18 cellular contexts compared by ENCODE assay signal in genomic region chr5:172353271-172353807, GRCh38.
"Had no signal": no experiment of that assay in that cellular context is flagged by ENCODE, and none has a peak within 500 bp of the region (broad histone marks: within the 10 kb centered on the region; RNA-seq: fewer than 3 reads in every experiment).

No MANE protein-coding gene starts in this region.

- H3K4me3 ChIP-seq: left ventricle myocardium inferior, neural progenitor cell, right lobe of liver had no signal

- H3K4me1 ChIP-seq: neural progenitor cell had no signal

- H3K27me3 ChIP-seq: neural progenitor cell, right lobe of liver had no signal

- H2AFZ ChIP-seq: neural progenitor cell had no signal

- H3K9me3 ChIP-seq: left ventricle myocardium inferior, right lobe of liver had no signal

- H3K4me2 ChIP-seq: neural progenitor cell had no signal

- DNase-seq: activated CD4-positive, alpha-beta T cell treated with anti-CD3 and anti-CD28 coated beads, Interleukin-2, amount 50 U/mL, for 1 hour; activated CD4-positive, CD25-positive, alpha-beta regulatory T cell treated with anti-CD3 and anti-CD28 coated beads, Interleukin-2, amount 50 U/mL, for 72 hours; activated CD8-positive, alpha-beta memory T cell treated with anti-CD3 and anti-CD28 coated beads, Interleukin-2, amount 50 U/mL, for 48 hours; activated effector memory CD4-positive, alpha-beta T cell treated with anti-CD3 and anti-CD28 coated beads, Interleukin-2, amount 50 U/mL, for 16 hours; activated naive CD4-positive, alpha-beta T cell treated with anti-CD3 and anti-CD28 coated beads, Interleukin-2, amount 50 U/mL, for 16 hours; activated T-cell treated with anti-CD3 and anti-CD28 coated beads, Interleukin-2, amount 50 U/mL, for 72 hours; effector CD8-positive, alpha-beta T cell; foreskin melanocyte; hypothalamus; left ventricle myocardium inferior; mammary epithelial cell; small intestine; stimulated activated CD4-positive, alpha-beta T cell treated with anti-CD3 and anti-CD28 coated beads, Interleukin-15, amount 100 ng/mL, for 24 hours; stimulated activated CD4-positive, alpha-beta T cell treated with anti-CD3 and anti-CD28 coated beads, Interleukin-2, amount 100 ng/mL, for 48 hours; stimulated activated naive CD8-positive, alpha-beta T cell treated with anti-CD3 and anti-CD28 coated beads, Interleukin-15, amount 100 ng/mL, for 72 hours had no signal

- H3K9ac ChIP-seq: neural progenitor cell had no signal

- H3K27ac ChIP-seq: left ventricle myocardium inferior, neural progenitor cell, right lobe of liver had no signal

- H3K36me3 ChIP-seq: neural progenitor cell, right lobe of liver had no signal

- ATAC-seq: activated T-cell treated with anti-CD3 and anti-CD28 coated beads, Interleukin-2, amount 50 U/mL, for 72 hours; esophagus mucosa; right lobe of liver; stimulated activated naive CD8-positive, alpha-beta T cell treated with anti-CD3 and anti-CD28 coated beads, Interleukin-15, amount 100 ng/mL, for 72 hours had no signal
